17 cellular contexts compared by ENCODE assay signal in genomic region chr1:29117381-29117780, GRCh38. TPM values are rescaled to one million over a fixed set of nuclear protein-coding genes. Genes with fewer than 3 reads are reported as not detected.
DNase-seq lines count a peak whose midpoint lies in the region; ATAC-seq and TF ChIP-seq lines count a peak whose summit lies in the region.
"Had no signal": no experiment of that assay in that cellular context is flagged by ENCODE, and none has a peak within 500 bp of the region (broad histone marks: within the 10 kb centered on the region; RNA-seq: fewer than 3 reads in every experiment).

No MANE protein-coding gene starts in this region.

- ATAC-seq in RWPE2 (ENCODE audit: low read depth) (no peak), GM18498 (IDR thresholded peaks at IDR 0.05; ENCODE audit: unreplicated experiment) (no peak)
- ATAC-seq: stimulated activated effector memory CD8-positive, alpha-beta T cell treated with anti-CD3 and anti-CD28 coated beads, Interleukin-12 subunit alpha, Interleukin-12 subunit beta, amount 100 ng/mL, for 72 hours had no signal

- H3K4me3 ChIP-seq in RWPE2 (ENCODE audit: severe bottlenecking) (no peak overlapping the region), fibroblast of villous mesenchyme (ENCODE audit: low read depth, low read length) (no peak overlapping the region), testis (no peak overlapping the region), Karpas-422 (ENCODE audit: low read length) (no peak overlapping the region)
- H3K4me3 ChIP-seq: lung, sigmoid colon had no signal

- H4K20me1 ChIP-seq in Karpas-422 (ENCODE audit: insufficient read depth, low read depth, low read length), result no peaks in the 10 kb centered on the region

- H3K36me3 ChIP-seq in RWPE2 (ENCODE audit: low read depth) (peaks cover 3% of the 10 kb centered on the region; the same call in 1 of the 2 replicates), testis (ENCODE audit: low read depth, missing control alignments) (no peaks in the 10 kb centered on the region), Karpas-422 (ENCODE audit: insufficient read depth, low read length) (no peaks in the 10 kb centered on the region)

- no peak for DNase-seq in activated naive CD4-positive, alpha-beta T cell treated with anti-CD3 and anti-CD28 coated beads, Interleukin-2, amount 10 ng/mL, durations not matched to agents 7 days and 5 days
- DNase-seq in RWPE2 (ENCODE audit: low spot score), result no peak
- no peak for DNase-seq in fibroblast of villous mesenchyme (ENCODE audit: low read depth)
- peak; percentile 61 for DNase-seq in testis
- DNase-seq in Karpas-422, result no peak
- DNase-seq in NCI-H2107 treated with DMSO at 0.1 percent for 48 hours (lab: John Stamatoyannopoulos, UW; ENCODE audit: unreplicated experiment), result no peak
- DNase-seq: ACHN, dermis blood vessel endothelial cell, Kasumi-1, NCI-H510A, sigmoid colon had no signal

- TF ChIP-seq CTCF in RWPE2 (IDR thresholded peaks at IDR 0.05; ENCODE audit: poor library complexity, severe bottlenecking) (peak; percentile 31), fibroblast of villous mesenchyme (IDR thresholded peaks at IDR 0.05; ENCODE audit: insufficient read depth, low read depth, low read length) (peak; percentile 47), testis (IDR thresholded peaks at IDR 0.05) (peak; percentile 15 to 28 (median 16))

- H3K27ac ChIP-seq in RWPE2 (ENCODE audit: poor library complexity, severe bottlenecking), result no peak overlapping the region
- no peak overlapping the region for H3K27ac ChIP-seq in testis
- no peak overlapping the region for H3K27ac ChIP-seq in Karpas-422 (ENCODE audit: low read length)
- H3K27ac ChIP-seq: HL-60 had no signal

- H2AFZ ChIP-seq in Karpas-422 (ENCODE audit: low read length), result no peak overlapping the region

- H3K4me2 ChIP-seq in Karpas-422 (ENCODE audit: low read depth, low read length, poor library complexity, severe bottlenecking), result no peak overlapping the region

- peaks cover 12% of the 10 kb centered on the region for H3K36me3 Mint-ChIP-seq in activated naive CD4-positive, alpha-beta T cell treated with anti-CD3 and anti-CD28 coated beads, Interleukin-2, amount 50 U/mL, for 24 hours
- H3K36me3 Mint-ChIP-seq in activated naive CD4-positive, alpha-beta T cell treated with anti-CD3 and anti-CD28 coated beads, Interleukin-2, amount 10 ng/mL, durations not matched to agents 7 days and 5 days, result peaks cover 48% of the 10 kb centered on the region

- H3K9me2 ChIP-seq in Karpas-422 (replicated peaks; ENCODE audit: insufficient read depth, low read length), result no peaks in the 10 kb centered on the region

- H3K9ac ChIP-seq in Karpas-422 (ENCODE audit: low read length), result no peak overlapping the region

- intact Hi-C loops in testis (cut with DNase I; ENCODE audit: low total_unique reads), result no loop called here

- no peak for TF ChIP-seq POLR2A in testis (IDR thresholded peaks at IDR 0.05)

- no peaks in the 10 kb centered on the region for H3K4me1 Mint-ChIP-seq in activated naive CD4-positive, alpha-beta T cell treated with anti-CD3 and anti-CD28 coated beads, Interleukin-2, amount 50 U/mL, for 24 hours
- peaks cover 2% of the 10 kb centered on the region for H3K4me1 Mint-ChIP-seq in activated naive CD4-positive, alpha-beta T cell treated with anti-CD3 and anti-CD28 coated beads, Interleukin-2, amount 10 ng/mL, durations not matched to agents 7 days and 5 days

- H3K27me3 ChIP-seq in RWPE2 (ENCODE audit: insufficient read depth, poor library complexity, severe bottlenecking) (peaks cover 7% of the 10 kb centered on the region), testis (no peaks in the 10 kb centered on the region), Karpas-422 (ENCODE audit: low read length) (no peaks in the 10 kb centered on the region)
- H3K27me3 ChIP-seq: sigmoid colon had no signal

- no peaks in the 10 kb centered on the region for H3K9me3 Mint-ChIP-seq in activated naive CD4-positive, alpha-beta T cell treated with anti-CD3 and anti-CD28 coated beads, Interleukin-2, amount 50 U/mL, for 24 hours
- H3K9me3 Mint-ChIP-seq in activated naive CD4-positive, alpha-beta T cell treated with anti-CD3 and anti-CD28 coated beads, Interleukin-2, amount 10 ng/mL, durations not matched to agents 7 days and 5 days, result no peaks in the 10 kb centered on the region
- H3K9me3 Mint-ChIP-seq: stimulated activated effector memory CD8-positive, alpha-beta T cell treated with anti-CD3 and anti-CD28 coated beads, Interleukin-12 subunit alpha, Interleukin-12 subunit beta, amount 100 ng/mL, for 72 hours; T-helper 1 cell treated with Interleukin-12 subunit alpha and Interleukin-12 subunit beta and Interleukin-4 antibody, amounts not matched to agents 30 μg/mL and 1 μg/mL, for 36 hours had no signal

- CTCF ChIA-PET in activated naive CD4-positive, alpha-beta T cell treated with anti-CD3 and anti-CD28 coated beads, Interleukin-2, amount 10 ng/mL, durations not matched to agents 7 days and 5 days (lab: Charles Lee), result interaction anchor here (0.7 to 1.3 kb wide), 6 partner anchors 65 to 240 kb away, joined by 3 to 9 read pairs (median 3); no protein-coding TSS in a partner anchor

- H3K4me1 ChIP-seq in RWPE2 (ENCODE audit: insufficient read depth, poor library complexity, severe bottlenecking) (no peaks in the 10 kb centered on the region), testis (peaks cover 14% of the 10 kb centered on the region), Karpas-422 (ENCODE audit: low read length) (no peaks in the 10 kb centered on the region)

- no peaks in the 10 kb centered on the region for H3K27me3 Mint-ChIP-seq in activated naive CD4-positive, alpha-beta T cell treated with anti-CD3 and anti-CD28 coated beads, Interleukin-2, amount 50 U/mL, for 24 hours
- peaks cover 25% of the 10 kb centered on the region for H3K27me3 Mint-ChIP-seq in activated naive CD4-positive, alpha-beta T cell treated with anti-CD3 and anti-CD28 coated beads, Interleukin-2, amount 10 ng/mL, durations not matched to agents 7 days and 5 days

- 48 to 49% methylated on average over 2 of the region's 2 CpGs for WGBS in testis, 2 donors

- H3K4me3 Mint-ChIP-seq in activated naive CD4-positive, alpha-beta T cell treated with anti-CD3 and anti-CD28 coated beads, Interleukin-2, amount 50 U/mL, for 24 hours, result no peak overlapping the region
- H3K4me3 Mint-ChIP-seq in activated naive CD4-positive, alpha-beta T cell treated with anti-CD3 and anti-CD28 coated beads, Interleukin-2, amount 10 ng/mL, durations not matched to agents 7 days and 5 days, result no peak overlapping the region
- H3K4me3 Mint-ChIP-seq: stimulated activated effector memory CD8-positive, alpha-beta T cell treated with anti-CD3 and anti-CD28 coated beads, Interleukin-12 subunit alpha, Interleukin-12 subunit beta, amount 100 ng/mL, for 72 hours; T-helper 1 cell treated with Interleukin-12 subunit alpha and Interleukin-12 subunit beta and Interleukin-4 antibody, amounts not matched to agents 30 μg/mL and 1 μg/mL, for 36 hours had no signal

- no peaks in the 10 kb centered on the region for H3K79me2 ChIP-seq in Karpas-422 (ENCODE audit: low read length)

- H3K27ac Mint-ChIP-seq in activated naive CD4-positive, alpha-beta T cell treated with anti-CD3 and anti-CD28 coated beads, Interleukin-2, amount 50 U/mL, for 24 hours, result peak overlapping the region; percentile 30
- H3K27ac Mint-ChIP-seq in activated naive CD4-positive, alpha-beta T cell treated with anti-CD3 and anti-CD28 coated beads, Interleukin-2, amount 10 ng/mL, durations not matched to agents 7 days and 5 days, result no peak overlapping the region
- H3K27ac Mint-ChIP-seq: stimulated activated effector memory CD8-positive, alpha-beta T cell treated with anti-CD3 and anti-CD28 coated beads, Interleukin-12 subunit alpha, Interleukin-12 subunit beta, amount 100 ng/mL, for 72 hours; T-helper 1 cell treated with Interleukin-12 subunit alpha and Interleukin-12 subunit beta and Interleukin-4 antibody, amounts not matched to agents 30 μg/mL and 1 μg/mL, for 36 hours had no signal

- H3K9me3 ChIP-seq in RWPE2 (ENCODE audit: severe bottlenecking) (no peaks in the 10 kb centered on the region), testis (no peaks in the 10 kb centered on the region), Karpas-422 (ENCODE audit: low read length) (no peaks in the 10 kb centered on the region)
- H3K9me3 ChIP-seq: sigmoid colon had no signal

RNA-seq across cellular contexts. Expression of gene TMEM200B, which starts 6.3 kb away (rescaled TPM):
- total RNA-seq in fibroblast of villous mesenchyme (14.2 and 14.8 TPM in 2 replicates), testis (10 to 100 TPM; 40.3 to 41.3 TPM)
- 35.6 TPM for polyA plus RNA-seq in testis (ENCODE audit: insufficient read depth, low read depth, low replicate concordance)
- total RNA-seq in Karpas-422 (2014; rRNA removed; shearing (Covaris generic); ENCODE audit: low replicate concordance), result not detected in 2 replicates

Comparison
In these comparisons a context has a peak if more than half of its experiments do, and no peak if none do; other contexts are left out.
1. RNA of gene TMEM200B, which starts 6.3 kb away (total RNA-seq): 40.3 to 41.3 TPM in testis and 14.2 to 14.8 TPM in fibroblast of villous mesenchyme; not detected in Karpas-422; every median in the first group is over 10 times any median in the second.
2. Peak in every context shown above with its lines, with median percentiles within 50 percentile points of each other: CTCF ChIP-seq.